12 cellular contexts compared by ENCODE assay signal in genomic region chr19:50703915-50704548, GRCh38. TPM values are rescaled to one million over a fixed set of nuclear protein-coding genes. Genes with fewer than 3 reads are reported as not detected.
DNase-seq lines count a peak whose midpoint lies in the region; ATAC-seq and TF ChIP-seq lines count a peak whose summit lies in the region.
"Had no signal": no experiment of that assay in that cellular context is flagged by ENCODE, and none has a peak within 500 bp of the region (broad histone marks: within the 10 kb centered on the region; RNA-seq: fewer than 3 reads in every experiment).

No MANE protein-coding gene starts in this region.

- in situ Hi-C loops in Panc1 (cut with HindIII; ENCODE audit: low pct_unique_long_range_greater_than_20kb, low sequenced_read_pairs): no loop called here

- H4K91ac ChIP-seq in H9 (ENCODE audit: insufficient read length, low read depth, low read length): no peak overlapping the region

- no peaks in the 10 kb centered on the region for H3K79me2 ChIP-seq in H9 (ENCODE audit: insufficient read depth, low read length)

- POLR2A ChIA-PET in Panc1 (lab: Charles Lee): interaction anchor here (0.6 to 0.7 kb wide), 2 partner anchors 47 to 194 kb away, joined by 3 to 5 read pairs; no protein-coding TSS in a partner anchor

- no peak for TF ChIP-seq POLR2A in stomach (IDR thresholded peaks at IDR 0.05)

- no peak overlapping the region for H2AFZ ChIP-seq in H9 (ENCODE audit: low read length)

- no peak overlapping the region for H3K4ac ChIP-seq in H9 (ENCODE audit: low read depth, low read length)

- DNase-seq in AG10803 (ENCODE audit: low read depth) (no peak), H9 (peak; percentile 71), Panc1 (ENCODE audit: low read depth, low spot score) (no peak), glomerular visceral epithelial cell (ENCODE audit: extremely low spot score) (peak; percentile 25), cortex of kidney (lab: John Stamatoyannopoulos, UW) (no peak), CD1c-positive myeloid dendritic cell (ENCODE audit: extremely low spot score) (no peak), stomach (no peak)
- DNase-seq: activated CD4-positive, alpha-beta T cell treated with anti-CD3 and anti-CD28 coated beads for 36 hours; NCI-H1048 had no signal

- BruUV-seq in Panc1 (replicated peaks; lab: Mats Ljungman, UMichigan): no TSS peak

- H4K5ac ChIP-seq in H9 (ENCODE audit: insufficient read length, low read depth, low read length): no peak overlapping the region

- no peak overlapping the region for H2BK20ac ChIP-seq in H9 (ENCODE audit: low read depth, low read length, poor library complexity, severe bottlenecking)

- H3K27me3 ChIP-seq in H9 (ENCODE audit: insufficient read depth, low read length) (peaks cover 11% of the 10 kb centered on the region; the same call in 1 of the 2 replicates), Panc1 (ENCODE audit: control insufficient read depth, insufficient read depth, low read length) (no peaks in the 10 kb centered on the region; the same call in 1 of the 2 replicates), stomach (peaks cover 14 to 84% (median 24%) of the 10 kb centered on the region in 3 donors)

- no peaks in the 10 kb centered on the region for H4K20me1 ChIP-seq in H9 (ENCODE audit: control insufficient read depth, insufficient read depth, insufficient read length)

- H3T11ph ChIP-seq in H9 (ENCODE audit: low read length): no peak overlapping the region

- no peak overlapping the region for H3K23ac ChIP-seq in H9 (ENCODE audit: insufficient read length, low read depth, low read length)

- no peak overlapping the region for H3K4me3 Mint-ChIP-seq in H9
- H3K4me3 Mint-ChIP-seq: activated CD4-positive, alpha-beta T cell treated with anti-CD3 and anti-CD28 coated beads for 36 hours had no signal

- no peak overlapping the region for H2BK5ac ChIP-seq in H9 (ENCODE audit: insufficient read length, low read length)

- no peak overlapping the region; a peak in 1 of 7 replicates for H3K27ac Mint-ChIP-seq in H9
- H3K27ac Mint-ChIP-seq: activated CD4-positive, alpha-beta T cell treated with anti-CD3 and anti-CD28 coated beads for 36 hours; activated naive CD4-positive, alpha-beta T cell treated with anti-CD3 and anti-CD28 coated beads, Interleukin-2, amount 50 U/mL, for 72 hours had no signal

- H3K4me1 Mint-ChIP-seq in H9: peaks cover 6 to 16% of the 10 kb centered on the region in 2 experiments
- H3K4me1 Mint-ChIP-seq: activated CD4-positive, alpha-beta T cell treated with anti-CD3 and anti-CD28 coated beads for 36 hours had no signal

- H3K4me3 ChIP-seq in AG10803 (ENCODE audit: low read length) (no peak overlapping the region), Panc1 (ENCODE audit: low read depth in 2 of 2, low read length in 2 of 2) (no peak overlapping the region), stomach (no peak overlapping the region)

- H2AK5ac ChIP-seq in H9 (ENCODE audit: insufficient read length, low read length): no peak overlapping the region

- peaks cover 80% of the 10 kb centered on the region for H3K27me3 Mint-ChIP-seq in H9 (ENCODE audit: low read depth)

- no peak overlapping the region for H3K27ac ChIP-seq in H9 (ENCODE audit: insufficient read length, low read depth, low read length)
- H3K27ac ChIP-seq in Panc1 (ENCODE audit: low read length): no peak overlapping the region
- H3K27ac ChIP-seq in stomach: no peak overlapping the region

- H2BK12ac ChIP-seq in H9 (ENCODE audit: insufficient read length, low read depth, low read length): no peak overlapping the region

- H3K9me3 ChIP-seq in H9 (ENCODE audit: control insufficient read depth, low read depth, low read length) (no peaks in the 10 kb centered on the region), Panc1 (ENCODE audit: control insufficient read depth, insufficient read depth, low read depth, low read length) (no peaks in the 10 kb centered on the region), stomach (no peaks in the 10 kb centered on the region)

- no peak for TF ChIP-seq EP300 in stomach (IDR thresholded peaks at IDR 0.05)

- ATAC-seq in Panc1 (0 out of 2 replicates have a peak, but pooled peaks have one; percentile 74), HG03571 (IDR thresholded peaks at IDR 0.05; ENCODE audit: unreplicated experiment) (no peak)
- ATAC-seq: activated CD4-positive, alpha-beta T cell treated with anti-CD3 and anti-CD28 coated beads for 36 hours; activated naive CD4-positive, alpha-beta T cell treated with anti-CD3 and anti-CD28 coated beads, Interleukin-2, amount 50 U/mL, for 72 hours had no signal

- no peak overlapping the region for H3K9ac ChIP-seq in H9 (ENCODE audit: extremely low read depth, insufficient read length, low read length)

- H3K36me3 ChIP-seq in Panc1 (ENCODE audit: control insufficient read depth, insufficient read depth, low read length) (no peaks in the 10 kb centered on the region), stomach (no peaks in the 10 kb centered on the region)

- TF ChIP-seq CTCF in AG10803 (conservative IDR thresholded peaks at IDR 0.05; ENCODE audit: low read length) (peak; percentile 13; the same call in 1 of the 2 replicates), H9 (conservative IDR thresholded peaks at IDR 0.05) (peak; percentile 59), Panc1 (IDR thresholded peaks at IDR 0.05) (peak; percentile 69), stomach (IDR thresholded peaks at IDR 0.05) (no peak)

- no peak overlapping the region for H2BK15ac ChIP-seq in H9 (ENCODE audit: low read depth, low read length)

- H2BK120ac ChIP-seq in H9 (ENCODE audit: low read depth, low read length, poor library complexity, severe bottlenecking): no peak overlapping the region

- intact Hi-C loops in Panc1 (cut with micrococcal nuclease; ENCODE audit: unreplicated experiment) (no loop called here), stomach (cut with DNase I; ENCODE audit: low total_unique reads) (no loop called here)

- H3K23me2 ChIP-seq in H9 (ENCODE audit: insufficient read length, low read depth, low read length, poor library complexity, severe bottlenecking): no peaks in the 10 kb centered on the region

- no peak overlapping the region for H3K14ac ChIP-seq in H9 (ENCODE audit: insufficient read depth, low read length)

- H3K18ac ChIP-seq in H9 (ENCODE audit: insufficient read length, low read depth, low read length): no peak overlapping the region

- CTCF ChIA-PET in Panc1 (lab: Charles Lee): interaction anchor here (0.6 to 1.2 kb wide), 5 partner anchors 31 to 218 kb away, joined by 3 to 4 read pairs (median 3); no protein-coding TSS in a partner anchor

- no peaks in the 10 kb centered on the region for H3K36me3 Mint-ChIP-seq in H9 (ENCODE audit: insufficient read depth in 1 of 3, low read depth in 3 of 3)
- H3K36me3 Mint-ChIP-seq: activated naive CD4-positive, alpha-beta T cell treated with anti-CD3 and anti-CD28 coated beads, Interleukin-2, amount 50 U/mL, for 72 hours had no signal

- no peak overlapping the region for H3K56ac ChIP-seq in H9 (ENCODE audit: insufficient read length, low read depth, low read length)

- no CpG with 5 or more reads among the region's 15 CpGs for whole genome bisulfite sequencing in H9 (ENCODE audit: extremely low coverage, insufficient read length, low lambda C conversion rate)
- 14 to 27% (median 19%) methylated on average over 15 of the region's 15 CpGs for WGBS in stomach, 5 donors

- H3K4me1 ChIP-seq in H9 (ENCODE audit: insufficient read depth, low read length): 0 out of 2 replicates have a peak, but pooled peaks cover 3% of the 10 kb centered on the region
- no peaks in the 10 kb centered on the region for H3K4me1 ChIP-seq in Panc1 (ENCODE audit: control insufficient read depth, insufficient read depth, low read length)
- no peaks in the 10 kb centered on the region for H3K4me1 ChIP-seq in stomach

- no peaks in the 10 kb centered on the region for H3K79me1 ChIP-seq in H9 (ENCODE audit: insufficient read depth, low read depth, low read length, poor library complexity, severe bottlenecking)

- H3K4me2 ChIP-seq in H9 (ENCODE audit: insufficient read depth, insufficient read length, low read length): no peak overlapping the region

- no peak overlapping the region for H4K8ac ChIP-seq in H9 (replicated peaks; ENCODE audit: insufficient read length, low read depth, low read length)

- H3K9me3 Mint-ChIP-seq in H9: no peaks in the 10 kb centered on the region
- H3K9me3 Mint-ChIP-seq: activated naive CD4-positive, alpha-beta T cell treated with anti-CD3 and anti-CD28 coated beads, Interleukin-2, amount 50 U/mL, for 72 hours had no signal

RNA-seq across cellular contexts. Expression of gene SHANK1, which starts 15.6 kb away (rescaled TPM):
- total RNA-seq in H9 (2021): 1.4 and 1.7 TPM in 2 replicates
- total RNA-seq in Panc1 (2021; ENCODE audit: unreplicated experiment): not detected
- not detected for polyA plus RNA-seq in Panc1 (2012; ENCODE audit: insufficient read length)
- total RNA-seq in stomach: 1 to 10 TPM in 1 of 5 donors, not detected in 4; 1.5 TPM
- 1 to 10 TPM in 1 of 3 donors, under 1 TPM in 2; 0.15 to 1.2 (median 0.15) TPM for polyA plus RNA-seq in stomach
- total RNA-seq: activated CD4-positive, alpha-beta T cell treated with anti-CD3 and anti-CD28 coated beads for 36 hours had no signal

RNA-seq across cellular contexts. Expression of gene CLEC11A, which starts 19.1 kb away (rescaled TPM):
- total RNA-seq in H9 (2021) (3.8 and 3.9 TPM in 2 replicates), Panc1 (2021; ENCODE audit: unreplicated experiment) (not detected), stomach (10 to 100 TPM in 2 of 5 donors, 1 to 10 TPM in 1, under 1 TPM in 1, not detected in 1; 0.89 to 33.9 (median 12.2) TPM)
- polyA plus RNA-seq in Panc1 (2012; ENCODE audit: insufficient read length): not detected
- 1 to 10 TPM; 4.3 to 7.0 (median 6.9) TPM for polyA plus RNA-seq in stomach

RNA-seq across cellular contexts. Expression of gene C19orf81, which starts 54.8 kb away (rescaled TPM):
- total RNA-seq in H9 (2021) (9.6 and 11.0 TPM in 2 replicates), Panc1 (2021; ENCODE audit: unreplicated experiment) (0.98 TPM), stomach (not detected)
- polyA plus RNA-seq in Panc1 (2012; ENCODE audit: insufficient read length): 0.81 TPM
- 1 to 10 TPM in 1 of 3 donors, not detected in 2; 2.3 TPM for polyA plus RNA-seq in stomach
- total RNA-seq: omental fat pad had no signal

Comparison
In these comparisons a context has a peak if more than half of its experiments do, and no peak if none do; other contexts are left out.
1. DNase-seq: peak in H9 (single experiment) and glomerular visceral epithelial cell (single experiment); none in AG10803 (single experiment), Panc1 (single experiment), cortex of kidney (single experiment), CD1c-positive myeloid dendritic cell (single experiment) and stomach (single experiment).
2. CTCF ChIP-seq: peak in AG10803 (single experiment), H9 (single experiment) and Panc1 (single experiment); none in stomach (0 of 7).